Comparison of ENCODE assay signal across 29 cellular contexts in the genomic region with DNA sequence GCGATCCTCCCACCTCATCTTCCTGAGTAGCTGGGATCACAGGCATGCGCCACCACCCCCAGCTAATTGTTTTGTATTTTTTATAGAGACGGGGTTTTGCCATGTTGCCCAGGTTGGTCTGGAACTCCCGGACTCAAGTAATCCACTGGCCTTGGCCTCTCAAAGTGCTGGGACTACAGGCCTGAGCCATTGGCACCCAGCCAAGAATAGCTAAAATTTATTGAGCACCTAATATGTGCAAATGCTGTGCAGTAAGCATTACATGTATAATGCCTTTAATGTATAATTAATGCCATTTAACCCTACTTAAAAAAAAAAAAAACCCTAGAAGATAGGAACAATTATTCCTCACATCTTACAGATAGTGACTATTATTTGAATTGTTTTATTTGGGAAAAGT.
"Had no signal": no experiment of that assay in that cellular context is flagged by ENCODE, and none has a peak within 500 bp of the region (broad histone marks: within the 10 kb centered on the region; RNA-seq: fewer than 3 reads in every experiment).

No MANE protein-coding gene starts in this region.

- H3K4me3 ChIP-seq: colonic mucosa, coronary artery, dorsolateral prefrontal cortex, esophagus muscularis mucosa, esophagus squamous epithelium, gastrocnemius medialis, gastroesophageal sphincter, heart left ventricle, heart right ventricle, hepatocyte had no signal

- H3K27ac ChIP-seq: colonic mucosa, coronary artery, epithelial cell of prostate, esophagus muscularis mucosa, esophagus squamous epithelium, foreskin keratinocyte, gastrocnemius medialis, gastroesophageal sphincter, heart left ventricle, heart right ventricle, hepatocyte had no signal

- H3K4me1 ChIP-seq: colonic mucosa, esophagus muscularis mucosa, esophagus squamous epithelium, foreskin keratinocyte, gastrocnemius medialis, gastroesophageal sphincter, heart left ventricle, heart right ventricle had no signal

- DNase-seq: colonic mucosa; cortex of kidney; dermis blood vessel endothelial cell; dorsolateral prefrontal cortex; effector CD4-positive, alpha-beta T cell; effector CD8-positive, alpha-beta T cell; effector memory CD4-positive, alpha-beta T cell; effector memory CD8-positive, alpha-beta T cell; endodermal cell; erythroblast; esophagus squamous epithelium; foreskin fibroblast; foreskin keratinocyte; foreskin melanocyte; gastrocnemius medialis; glutamatergic neuron; head of caudate nucleus; heart left ventricle; heart right ventricle; hippocampal formation had no signal

- H3K9me3 ChIP-seq: colonic mucosa, esophagus muscularis mucosa, esophagus squamous epithelium, gastrocnemius medialis, gastroesophageal sphincter had no signal

- H3K79me2 ChIP-seq: hepatocyte had no signal

- FAIRE-seq: endometrium, endothelial cell of umbilical vein, frontal cortex had no signal

- H2AFZ ChIP-seq: hepatocyte had no signal

- H3K36me3 ChIP-seq: colonic mucosa, esophagus muscularis mucosa, esophagus squamous epithelium, gastrocnemius medialis, gastroesophageal sphincter, heart left ventricle, heart right ventricle had no signal

- ATAC-seq: effector memory CD8-positive, alpha-beta T cell; esophagus mucosa; foreskin keratinocyte; gastrocnemius medialis; gastroesophageal sphincter; heart left ventricle; heart right ventricle had no signal

- H3K4me2 ChIP-seq: hepatocyte had no signal

- H3K27me3 ChIP-seq: colonic mucosa, dorsolateral prefrontal cortex, esophagus muscularis mucosa, gastrocnemius medialis, hepatocyte had no signal
